Comparison of ENCODE assay signal across 1 cellular context in genomic region chr4:10091531-10092181, GRCh38.
TF ChIP-seq lines count a peak whose summit lies in the region.

No MANE protein-coding gene starts in this region.

TF ChIP-seq in SK-N-SH, 30 proteins besides CTCF, POLR2A, EP300 and RAD21 (continued from another document):
- TF ChIP-seq USF2 (IDR thresholded peaks at IDR 0.05; ENCODE audit: borderline replicate concordance, low read depth, low read length) = no peak
- TF ChIP-seq ELF1 (IDR thresholded peaks at IDR 0.05) = no peak
- TF ChIP-seq NRF1 (IDR thresholded peaks at IDR 0.05; ENCODE audit: low read depth, low read length) = no peak
- TF ChIP-seq TAF1 (IDR thresholded peaks at IDR 0.05; ENCODE audit: borderline replicate concordance, low read depth, low read length) = no peak
- no peak for TF ChIP-seq REST (IDR thresholded peaks at IDR 0.05; ENCODE audit: low read depth, low read length)
- no peak for TF ChIP-seq RCOR1 (IDR thresholded peaks at IDR 0.05; ENCODE audit: low read length)
- no peak for TF ChIP-seq IRF3 (IDR thresholded peaks at IDR 0.05; ENCODE audit: low read depth, low read length)
- TF ChIP-seq RFX5 (IDR thresholded peaks at IDR 0.05; ENCODE audit: low read length) = no peak
- TF ChIP-seq USF1 (IDR thresholded peaks at IDR 0.05; ENCODE audit: borderline replicate concordance, low read depth) = no peak
